In genomic region chr1:204110894-204111633, GRCh38 we compare ENCODE assay signal across 1 cellular context.
TF ChIP-seq lines count a peak whose summit lies in the region.

No MANE protein-coding gene starts in this region.

TF ChIP-seq in HCT116, 20 proteins besides CTCF, POLR2A, EP300 and RAD21:
- TF ChIP-seq, protein P1, sequence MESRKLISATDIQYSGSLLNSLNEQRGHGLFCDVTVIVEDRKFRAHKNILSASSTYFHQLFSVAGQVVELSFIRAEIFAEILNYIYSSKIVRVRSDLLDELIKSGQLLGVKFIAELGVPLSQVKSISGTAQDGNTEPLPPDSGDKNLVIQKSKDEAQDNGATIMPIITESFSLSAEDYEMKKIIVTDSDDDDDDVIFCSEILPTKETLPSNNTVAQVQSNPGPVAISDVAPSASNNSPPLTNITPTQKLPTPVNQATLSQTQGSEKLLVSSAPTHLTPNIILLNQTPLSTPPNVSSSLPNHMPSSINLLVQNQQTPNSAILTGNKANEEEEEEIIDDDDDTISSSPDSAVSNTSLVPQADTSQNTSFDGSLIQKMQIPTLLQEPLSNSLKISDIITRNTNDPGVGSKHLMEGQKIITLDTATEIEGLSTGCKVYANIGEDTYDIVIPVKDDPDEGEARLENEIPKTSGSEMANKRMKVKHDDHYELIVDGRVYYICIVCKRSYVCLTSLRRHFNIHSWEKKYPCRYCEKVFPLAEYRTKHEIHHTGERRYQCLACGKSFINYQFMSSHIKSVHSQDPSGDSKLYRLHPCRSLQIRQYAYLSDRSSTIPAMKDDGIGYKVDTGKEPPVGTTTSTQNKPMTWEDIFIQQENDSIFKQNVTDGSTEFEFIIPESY (IDR thresholded peaks at IDR 0.05; ENCODE audit: extremely low read depth, insufficient replicate concordance, low read length), result no peak
- TF ChIP-seq ELF1 (IDR thresholded peaks at IDR 0.05; ENCODE audit: borderline replicate concordance, low read depth) (no peak), YY1 (IDR thresholded peaks at IDR 0.05; ENCODE audit: extremely low read depth, insufficient replicate concordance, low read depth, low read length) (no peak), SIN3A (IDR thresholded peaks at IDR 0.05; ENCODE audit: low read depth) (no peak), TCF7L2 (IDR thresholded peaks at IDR 0.05; ENCODE audit: borderline replicate concordance, extremely low read depth, insufficient read depth, insufficient read length) (no peak), EGR1 (IDR thresholded peaks at IDR 0.05; ENCODE audit: low read depth) (no peak), REST (IDR thresholded peaks at IDR 0.05; ENCODE audit: low read depth) (no peak), FOSL1 (IDR thresholded peaks at IDR 0.05; ENCODE audit: low read depth) (no peak), ZFX (IDR thresholded peaks at IDR 0.05) (no peak), CBX3 (IDR thresholded peaks at IDR 0.05; ENCODE audit: low read depth) (no peak), EZH2phosphoT487 (IDR thresholded peaks at IDR 0.05; ENCODE audit: borderline replicate concordance) (no peak)
